In genomic region chr9:86290341-86290740, GRCh38 we compare ENCODE assay signal across 8 cellular contexts. TPM values are rescaled to one million over a fixed set of nuclear protein-coding genes. Genes with fewer than 3 reads are reported as not detected.
"Had no signal": no experiment of that assay in that cellular context is flagged by ENCODE, and none has a peak within 500 bp of the region (broad histone marks: within the 10 kb centered on the region; RNA-seq: fewer than 3 reads in every experiment).

No MANE protein-coding gene starts in this region.

RNA-seq across cellular contexts. Expression of gene C9orf153, which starts 30.9 kb away (rescaled TPM):
- total RNA-seq: dermis blood vessel endothelial cell, epithelial cell of proximal tubule, fibroblast of villous mesenchyme, glomerular endothelial cell, kidney epithelial cell, lung microvascular endothelial cell had no signal
- polyA plus RNA-seq: endothelial cell of umbilical vein, keratinocyte had no signal
